Comparison of ENCODE assay signal across 21 cellular contexts in genomic region chr20:22523128-22523498, GRCh38.
"Had no signal": no experiment of that assay in that cellular context is flagged by ENCODE, and none has a peak within 500 bp of the region (broad histone marks: within the 10 kb centered on the region; RNA-seq: fewer than 3 reads in every experiment).

No MANE protein-coding gene starts in this region.

- H3K4me3 ChIP-seq: esophagus squamous epithelium, ovary, psoas muscle, spleen, tibial nerve, uterus had no signal

- H3K4me1 Mint-ChIP-seq: natural killer cell had no signal

- H3K27ac ChIP-seq: esophagus squamous epithelium, ovary, psoas muscle, spleen, tibial nerve, uterus, VCaP had no signal

- H3K27ac Mint-ChIP-seq: activated naive CD4-positive, alpha-beta T cell treated with anti-CD3 and anti-CD28 coated beads, Interleukin-2, amount 50 U/mL, for 72 hours; activated T-cell treated with anti-CD3 and anti-CD28 coated beads, Interleukin-2, amount 50 U/mL, for 72 hours; memory B cell; natural killer cell; T-helper 1 cell treated with Interleukin-12 subunit alpha and Interleukin-12 subunit beta and Interleukin-4 antibody, amounts not matched to agents 30 μg/mL and 1 μg/mL, for 36 hours had no signal

- H3K36me3 Mint-ChIP-seq: memory B cell, natural killer cell had no signal

- H3K36me3 ChIP-seq: esophagus squamous epithelium, ovary, spleen, tibial nerve, uterus had no signal

- H3K4me3 Mint-ChIP-seq: activated T-cell treated with anti-CD3 and anti-CD28 coated beads, Interleukin-2, amount 50 U/mL, for 72 hours; memory B cell; natural killer cell; T-helper 1 cell treated with Interleukin-12 subunit alpha and Interleukin-12 subunit beta and Interleukin-4 antibody, amounts not matched to agents 30 μg/mL and 1 μg/mL, for 36 hours had no signal

- H3K9me3 ChIP-seq: esophagus squamous epithelium, ovary, psoas muscle, spleen, tibial nerve, uterus had no signal

- ATAC-seq: activated naive CD4-positive, alpha-beta T cell treated with anti-CD3 and anti-CD28 coated beads, Interleukin-2, amount 50 U/mL, for 72 hours; activated T-cell treated with anti-CD3 and anti-CD28 coated beads, Interleukin-2, amount 50 U/mL, for 72 hours; natural killer cell; psoas muscle had no signal

- H3K4me1 ChIP-seq: esophagus squamous epithelium, psoas muscle, spleen, tibial nerve, uterus had no signal

- DNase-seq: activated CD4-positive, alpha-beta T cell treated with anti-CD3 and anti-CD28 coated beads for 4 hours; activated CD4-positive, alpha-beta T cell treated with anti-CD3 and anti-CD28 coated beads, Interleukin-2, amount 50 U/mL, for 4 hours; activated naive CD4-positive, alpha-beta T cell; activated T-cell treated with anti-CD3 and anti-CD28 coated beads for 4 hours; activated T-cell treated with anti-CD3 and anti-CD28 coated beads, Interleukin-2, amount 50 U/mL, for 72 hours; esophagus squamous epithelium; kidney; midbrain; natural killer cell; ovary; psoas muscle; spleen; stimulated activated naive CD4-positive, alpha-beta T cell treated with Interleukin-2 at 50 U/mL for 16 hours; SW 1271; T-helper 9 cell; uterus had no signal

- H3K9me3 Mint-ChIP-seq: natural killer cell had no signal

- H3K27me3 ChIP-seq: ovary, tibial nerve, uterus had no signal
